Comparison of ENCODE assay signal across 8 cellular contexts in genomic region chrY:13704039-13704930, GRCh38. TPM values are rescaled to one million over a fixed set of nuclear protein-coding genes. Genes with fewer than 3 reads are reported as not detected.
DNase-seq lines count a peak whose midpoint lies in the region; ATAC-seq and TF ChIP-seq lines count a peak whose summit lies in the region.

No MANE protein-coding gene starts in this region.

- DNase-seq in DMS79 (lab: John Stamatoyannopoulos, UW): peak; percentile 41
- DNase-seq in MG63: peak; percentile 15
- DNase-seq in central memory CD8-positive, alpha-beta T cell (ENCODE audit: low spot score in 2 of 2): peak; percentile 12 to 14
- no peak for DNase-seq in dedifferentiated amniotic fluid mesenchymal stem cell (ENCODE audit: extremely low spot score)
- DNase-seq in mesenteric fat pad (ENCODE audit: low spot score): no peak
- DNase-seq in stomach: no peak

- peak overlapping the region; percentile 98 for H3K27ac Mint-ChIP-seq in central memory CD8-positive, alpha-beta T cell (ENCODE audit: low read depth)

- TF ChIP-seq EP300 in stomach (IDR thresholded peaks at IDR 0.05): no peak

- no peaks in the 10 kb centered on the region for H3K4me1 ChIP-seq in muscle layer of duodenum (ENCODE audit: control insufficient read depth in 1 of 2, insufficient read depth in 2 of 2, low read length in 2 of 2)
- peaks cover 0 to 15% (median 0%) of the 10 kb centered on the region in 4 donors for H3K4me1 ChIP-seq in stomach

- no peak for TF ChIP-seq CTCF in stomach (IDR thresholded peaks at IDR 0.05)

- H3K9me3 Mint-ChIP-seq in central memory CD8-positive, alpha-beta T cell: no peaks in the 10 kb centered on the region

- TF ChIP-seq POLR2A in stomach (IDR thresholded peaks at IDR 0.05): no peak

- H3K9me3 ChIP-seq in MG63 (no peaks in the 10 kb centered on the region), muscle layer of duodenum (ENCODE audit: control insufficient read depth in 1 of 2, low read length in 2 of 2) (no peaks in the 10 kb centered on the region), stomach (no peaks in the 10 kb centered on the region)

- peak; percentile 17 for ATAC-seq in central memory CD8-positive, alpha-beta T cell (replicated peaks; ENCODE audit: extremely low read depth, poor library complexity, severe bottlenecking)
- no peak for ATAC-seq in GM21786 (IDR thresholded peaks at IDR 0.05; ENCODE audit: unreplicated experiment)

- peaks cover 25% of the 10 kb centered on the region for H3K36me3 Mint-ChIP-seq in central memory CD8-positive, alpha-beta T cell (ENCODE audit: insufficient read depth)

- WGBS in stomach, 5 donors: 0 to 1% (median 0%) methylated on average over 29 to 32 of the region's 32 CpGs; no CpG with 5 or more reads in 2 of the 5 donors

- H3K4me1 Mint-ChIP-seq in central memory CD8-positive, alpha-beta T cell: peaks cover 30% of the 10 kb centered on the region

- H3K4me3 ChIP-seq in MG63 (peak overlapping the region; percentile 42), muscle layer of duodenum (ENCODE audit: low read depth in 1 of 2, low read length in 2 of 2) (peak overlapping the region; percentile 56 to 70), stomach (peak overlapping the region in 2 of 4 donors; percentile 47 to 53)

- intact Hi-C loops in stomach (cut with DNase I; ENCODE audit: low total_unique reads): no loop called here

- H3K4me3 Mint-ChIP-seq in central memory CD8-positive, alpha-beta T cell: peak overlapping the region; percentile 97

- H3K36me3 ChIP-seq in MG63 (no peaks in the 10 kb centered on the region), muscle layer of duodenum (ENCODE audit: control insufficient read depth in 1 of 2, insufficient read depth in 2 of 2, low read length in 2 of 2) (no peaks in the 10 kb centered on the region), stomach (no peaks in the 10 kb centered on the region)

- H3K27me3 ChIP-seq in MG63: no peaks in the 10 kb centered on the region
- H3K27me3 ChIP-seq in muscle layer of duodenum (ENCODE audit: low read depth, low read length): no peaks in the 10 kb centered on the region
- H3K27me3 ChIP-seq in stomach: no peaks in the 10 kb centered on the region

- H3K27ac ChIP-seq in muscle layer of duodenum (ENCODE audit: low read length) (peak overlapping the region; percentile 82), stomach (peak overlapping the region in 2 of 5 donors; percentile 85 to 90)

- H3K27me3 Mint-ChIP-seq in central memory CD8-positive, alpha-beta T cell: no peaks in the 10 kb centered on the region

RNA-seq across cellular contexts. Expression of gene TMSB4Y, which starts 0.6 kb away (rescaled TPM):
- total RNA-seq in MG63 (2014; rRNA removed; shearing (Covaris generic); ENCODE audit: low replicate concordance): 0.59 TPM in 1 of 2 replicates, not detected in the other
- not detected for total RNA-seq in mesenteric fat pad
- 1 to 10 TPM in 1 of 5 donors, not detected in 4; 3.3 TPM for total RNA-seq in stomach
- 1 to 10 TPM in 2 of 3 donors, not detected in 1; 1.4 to 1.9 TPM for polyA plus RNA-seq in stomach

Comparison
In these comparisons a context has a peak if more than half of its experiments do, and no peak if none do; other contexts are left out.
1. DNase-seq: peak in DMS79 (single experiment), MG63 (single experiment) and central memory CD8-positive, alpha-beta T cell (2 of 2); none in dedifferentiated amniotic fluid mesenchymal stem cell (single experiment), mesenteric fat pad (single experiment) and stomach (single experiment).